ENCODE assay signal across 9 cellular contexts in genomic region chrX:40109288-40110008, GRCh38. TPM values are rescaled to one million over a fixed set of nuclear protein-coding genes. Genes with fewer than 3 reads are reported as not detected.
DNase-seq lines count a peak whose midpoint lies in the region; ATAC-seq, FAIRE-seq and TF ChIP-seq lines count a peak whose summit lies in the region.
"Had no signal": no experiment of that assay in that cellular context is flagged by ENCODE, and none has a peak within 500 bp of the region (broad histone marks: within the 10 kb centered on the region; RNA-seq: fewer than 3 reads in every experiment).

No MANE protein-coding gene starts in this region.

- ATAC-seq in thoracic aorta (ENCODE audit: insufficient number of reproducible peaks, low FRiP score, low read depth) = no peak
- no peak for ATAC-seq in GM21825 (IDR thresholded peaks at IDR 0.05; ENCODE audit: unreplicated experiment)

- intact Hi-C loops in activated CD4-positive, alpha-beta T cell treated with anti-CD3 and anti-CD28 coated beads, Interleukin-2, amount 10 ng/mL, durations not matched to agents 24 days and 14 days (cut with micrococcal nuclease) = loop anchor here (2.0 to 10.0 kb wide), 3 partner anchors 43 to 535 kb away; partner anchors contain the start of gene CXorf38

- H3K36me3 Mint-ChIP-seq in activated CD4-positive, alpha-beta T cell treated with anti-CD3 and anti-CD28 coated beads, Interleukin-2, amount 10 ng/mL, durations not matched to agents 24 days and 14 days (ENCODE audit: low read depth) = no peaks in the 10 kb centered on the region

- H3K27me3 Mint-ChIP-seq in activated CD4-positive, alpha-beta T cell treated with anti-CD3 and anti-CD28 coated beads, Interleukin-2, amount 10 ng/mL, durations not matched to agents 24 days and 14 days = peaks cover 4% of the 10 kb centered on the region

- DNase-seq in activated CD4-positive, alpha-beta T cell treated with anti-CD3 and anti-CD28 coated beads, Interleukin-2, amount 10 ng/mL, durations not matched to agents 24 days and 14 days = peak; percentile 60
- no peak for DNase-seq in activated CD4-positive, alpha-beta T cell treated with anti-CD3 and anti-CD28 coated beads, Interleukin-2, amount 50 U/mL, for 4 hours
- DNase-seq in NCI-H226 (peak; percentile 43), bronchial epithelial cell (ENCODE audit: low read depth) (no peak), thoracic aorta (ENCODE audit: low spot score) (no peak), HuH-7 (ENCODE audit: low spot score) (no peak)

- peak in 1 of 2 donors; percentile 17 for TF ChIP-seq RAD21 in liver (IDR thresholded peaks at IDR 0.05)

- FAIRE-seq in bronchial epithelial cell (lab: Jason Lieb, UNC) = no peak
- FAIRE-seq: endometrium had no signal

- no peaks in the 10 kb centered on the region for H3K27me3 ChIP-seq in bronchial epithelial cell (ENCODE audit: control insufficient read depth, insufficient read depth, low read length)
- no peaks in the 10 kb centered on the region for H3K27me3 ChIP-seq in liver (ENCODE audit: control insufficient read depth in 4 of 4, insufficient read depth in 4 of 4, low read length in 3 of 4)
- H3K27me3 ChIP-seq in thoracic aorta (replicated peaks; ENCODE audit: insufficient read depth) = no peaks in the 10 kb centered on the region

- under 1% methylated on average over 82 of the region's 84 CpGs for WGBS in liver

- peak overlapping the region; percentile 30 for H3K4me3 Mint-ChIP-seq in activated CD4-positive, alpha-beta T cell treated with anti-CD3 and anti-CD28 coated beads, Interleukin-2, amount 10 ng/mL, durations not matched to agents 24 days and 14 days

- peaks cover 9% of the 10 kb centered on the region for H3K4me1 Mint-ChIP-seq in activated CD4-positive, alpha-beta T cell treated with anti-CD3 and anti-CD28 coated beads, Interleukin-2, amount 10 ng/mL, durations not matched to agents 24 days and 14 days

- peak overlapping the region; percentile 3 to 63 for H3K9ac ChIP-seq in liver (ENCODE audit: low read depth in 1 of 2, low read length in 2 of 2)

- H3K9me3 ChIP-seq in liver (ENCODE audit: control insufficient read depth in 4 of 4, low read length in 3 of 4) (no peaks in the 10 kb centered on the region), thoracic aorta (no peaks in the 10 kb centered on the region)

- H3K27ac Mint-ChIP-seq in activated CD4-positive, alpha-beta T cell treated with anti-CD3 and anti-CD28 coated beads, Interleukin-2, amount 10 ng/mL, durations not matched to agents 24 days and 14 days = no peak overlapping the region

- TF ChIP-seq CTCF in bronchial epithelial cell (IDR thresholded peaks at IDR 0.05; ENCODE audit: insufficient read depth, low read length, severe bottlenecking) (no peak), liver (IDR thresholded peaks at IDR 0.05; ENCODE audit: low read depth, low read length, missing input control) (no peak), thoracic aorta (IDR thresholded peaks at IDR 0.05) (no peak)

- H3K4me1 ChIP-seq in liver (ENCODE audit: control insufficient read depth in 4 of 4, insufficient read depth in 4 of 4, low read length in 3 of 4) (peaks cover 7 to 42% (median 16%) of the 10 kb centered on the region in 4 donors), thoracic aorta (ENCODE audit: control insufficient read depth in 1 of 2, low read depth in 2 of 2) (peaks cover 0 to 10% of the 10 kb centered on the region in 2 donors)

- H3K27ac ChIP-seq in liver (ENCODE audit: low read depth in 1 of 2, low read length in 2 of 2) (peak overlapping the region; percentile 84 to 97), thoracic aorta (peak overlapping the region; percentile 95)

- peak overlapping the region; percentile 43 for H3K4me3 ChIP-seq in bronchial epithelial cell (ENCODE audit: low read depth, low read length)
- peak overlapping the region in 2 of 3 donors; percentile 36 to 77 for H3K4me3 ChIP-seq in liver (ENCODE audit: low read depth in 1 of 3, low read length in 3 of 3)
- peak overlapping the region; percentile 79 for H3K4me3 ChIP-seq in thoracic aorta

- H3K9me3 Mint-ChIP-seq in activated CD4-positive, alpha-beta T cell treated with anti-CD3 and anti-CD28 coated beads, Interleukin-2, amount 10 ng/mL, durations not matched to agents 24 days and 14 days = no peaks in the 10 kb centered on the region

- H3K36me3 ChIP-seq in bronchial epithelial cell (ENCODE audit: control insufficient read depth, insufficient read depth, low read length) = no peaks in the 10 kb centered on the region
- H3K36me3 ChIP-seq in liver (ENCODE audit: control insufficient read depth in 4 of 4, insufficient read depth in 3 of 4, low read depth in 1 of 4, low read length in 3 of 4) = no peaks in the 10 kb centered on the region
- no peaks in the 10 kb centered on the region for H3K36me3 ChIP-seq in thoracic aorta

TF ChIP-seq in liver, 16 proteins besides CTCF, POLR2A, EP300 and RAD21:
- TF ChIP-seq FOXA1 (IDR thresholded peaks at IDR 0.05) = no peak
- TF ChIP-seq, protein P1, sequence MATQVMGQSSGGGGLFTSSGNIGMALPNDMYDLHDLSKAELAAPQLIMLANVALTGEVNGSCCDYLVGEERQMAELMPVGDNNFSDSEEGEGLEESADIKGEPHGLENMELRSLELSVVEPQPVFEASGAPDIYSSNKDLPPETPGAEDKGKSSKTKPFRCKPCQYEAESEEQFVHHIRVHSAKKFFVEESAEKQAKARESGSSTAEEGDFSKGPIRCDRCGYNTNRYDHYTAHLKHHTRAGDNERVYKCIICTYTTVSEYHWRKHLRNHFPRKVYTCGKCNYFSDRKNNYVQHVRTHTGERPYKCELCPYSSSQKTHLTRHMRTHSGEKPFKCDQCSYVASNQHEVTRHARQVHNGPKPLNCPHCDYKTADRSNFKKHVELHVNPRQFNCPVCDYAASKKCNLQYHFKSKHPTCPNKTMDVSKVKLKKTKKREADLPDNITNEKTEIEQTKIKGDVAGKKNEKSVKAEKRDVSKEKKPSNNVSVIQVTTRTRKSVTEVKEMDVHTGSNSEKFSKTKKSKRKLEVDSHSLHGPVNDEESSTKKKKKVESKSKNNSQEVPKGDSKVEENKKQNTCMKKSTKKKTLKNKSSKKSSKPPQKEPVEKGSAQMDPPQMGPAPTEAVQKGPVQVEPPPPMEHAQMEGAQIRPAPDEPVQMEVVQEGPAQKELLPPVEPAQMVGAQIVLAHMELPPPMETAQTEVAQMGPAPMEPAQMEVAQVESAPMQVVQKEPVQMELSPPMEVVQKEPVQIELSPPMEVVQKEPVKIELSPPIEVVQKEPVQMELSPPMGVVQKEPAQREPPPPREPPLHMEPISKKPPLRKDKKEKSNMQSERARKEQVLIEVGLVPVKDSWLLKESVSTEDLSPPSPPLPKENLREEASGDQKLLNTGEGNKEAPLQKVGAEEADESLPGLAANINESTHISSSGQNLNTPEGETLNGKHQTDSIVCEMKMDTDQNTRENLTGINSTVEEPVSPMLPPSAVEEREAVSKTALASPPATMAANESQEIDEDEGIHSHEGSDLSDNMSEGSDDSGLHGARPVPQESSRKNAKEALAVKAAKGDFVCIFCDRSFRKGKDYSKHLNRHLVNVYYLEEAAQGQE (IDR thresholded peaks at IDR 0.05) = no peak
- no peak for TF ChIP-seq YY1 (IDR thresholded peaks at IDR 0.05)
- no peak for TF ChIP-seq GABPA (IDR thresholded peaks at IDR 0.05 in 1 of 2, conservative IDR thresholded peaks at IDR 0.05 in 1 of 2)
- TF ChIP-seq HNF4A (conservative IDR thresholded peaks at IDR 0.05) = no peak
- no peak for TF ChIP-seq SP1 (IDR thresholded peaks at IDR 0.05)
- no peak for TF ChIP-seq RXRA (IDR thresholded peaks at IDR 0.05)
- no peak for TF ChIP-seq EGR1 (IDR thresholded peaks at IDR 0.05; ENCODE audit: low read depth in 2 of 2)
- TF ChIP-seq, protein P2, sequence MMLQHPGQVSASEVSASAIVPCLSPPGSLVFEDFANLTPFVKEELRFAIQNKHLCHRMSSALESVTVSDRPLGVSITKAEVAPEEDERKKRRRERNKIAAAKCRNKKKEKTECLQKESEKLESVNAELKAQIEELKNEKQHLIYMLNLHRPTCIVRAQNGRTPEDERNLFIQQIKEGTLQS (IDR thresholded peaks at IDR 0.05) = no peak
- no peak for TF ChIP-seq TAF1 (conservative IDR thresholded peaks at IDR 0.05)
- TF ChIP-seq NR2F2 (IDR thresholded peaks at IDR 0.05) = no peak
- TF ChIP-seq FOXA2 (IDR thresholded peaks at IDR 0.05) = no peak
- TF ChIP-seq JUND (IDR thresholded peaks at IDR 0.05) = no peak
- TF ChIP-seq, protein P3, sequence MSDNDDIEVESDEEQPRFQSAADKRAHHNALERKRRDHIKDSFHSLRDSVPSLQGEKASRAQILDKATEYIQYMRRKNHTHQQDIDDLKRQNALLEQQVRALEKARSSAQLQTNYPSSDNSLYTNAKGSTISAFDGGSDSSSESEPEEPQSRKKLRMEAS (IDR thresholded peaks at IDR 0.05) = no peak
- TF ChIP-seq, protein P4, sequence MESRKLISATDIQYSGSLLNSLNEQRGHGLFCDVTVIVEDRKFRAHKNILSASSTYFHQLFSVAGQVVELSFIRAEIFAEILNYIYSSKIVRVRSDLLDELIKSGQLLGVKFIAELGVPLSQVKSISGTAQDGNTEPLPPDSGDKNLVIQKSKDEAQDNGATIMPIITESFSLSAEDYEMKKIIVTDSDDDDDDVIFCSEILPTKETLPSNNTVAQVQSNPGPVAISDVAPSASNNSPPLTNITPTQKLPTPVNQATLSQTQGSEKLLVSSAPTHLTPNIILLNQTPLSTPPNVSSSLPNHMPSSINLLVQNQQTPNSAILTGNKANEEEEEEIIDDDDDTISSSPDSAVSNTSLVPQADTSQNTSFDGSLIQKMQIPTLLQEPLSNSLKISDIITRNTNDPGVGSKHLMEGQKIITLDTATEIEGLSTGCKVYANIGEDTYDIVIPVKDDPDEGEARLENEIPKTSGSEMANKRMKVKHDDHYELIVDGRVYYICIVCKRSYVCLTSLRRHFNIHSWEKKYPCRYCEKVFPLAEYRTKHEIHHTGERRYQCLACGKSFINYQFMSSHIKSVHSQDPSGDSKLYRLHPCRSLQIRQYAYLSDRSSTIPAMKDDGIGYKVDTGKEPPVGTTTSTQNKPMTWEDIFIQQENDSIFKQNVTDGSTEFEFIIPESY (IDR thresholded peaks at IDR 0.05) = no peak
- no peak for TF ChIP-seq HNF4G (IDR thresholded peaks at IDR 0.05)

RNA-seq across cellular contexts. Expression of gene BCOR, which starts 11.7 kb away (rescaled TPM):
- 61.0 and 64.5 TPM in 2 replicates for total RNA-seq in activated CD4-positive, alpha-beta T cell treated with anti-CD3 and anti-CD28 coated beads, Interleukin-2, amount 10 ng/mL, durations not matched to agents 24 days and 14 days
- total RNA-seq in bronchial epithelial cell (6.1 and 10.4 TPM in 2 replicates), liver (10 to 100 TPM; 15.1 to 23.0 TPM), thoracic aorta (10 to 100 TPM; 28.6 to 30.7 TPM)
- polyA plus RNA-seq in liver = 1 to 10 TPM; 5.6 to 6.8 TPM

Comparison
In these comparisons a context has a peak if more than half of its experiments do, and no peak if none do; other contexts are left out.
1. DNase-seq: peak in activated CD4-positive, alpha-beta T cell treated with anti-CD3 and anti-CD28 coated beads, Interleukin-2, amount 10 ng/mL, durations not matched to agents 24 days and 14 days (single experiment) and NCI-H226 (single experiment); none in activated CD4-positive, alpha-beta T cell treated with anti-CD3 and anti-CD28 coated beads, Interleukin-2, amount 50 U/mL, for 4 hours (0 of 2), bronchial epithelial cell (single experiment), thoracic aorta (single experiment) and HuH-7 (single experiment).
2. Peak in every context shown above with its lines, with median percentiles within 50 percentile points of each other: H3K4me3 ChIP-seq.